Comparison of ENCODE assay signal across 20 cellular contexts in the genomic region with DNA sequence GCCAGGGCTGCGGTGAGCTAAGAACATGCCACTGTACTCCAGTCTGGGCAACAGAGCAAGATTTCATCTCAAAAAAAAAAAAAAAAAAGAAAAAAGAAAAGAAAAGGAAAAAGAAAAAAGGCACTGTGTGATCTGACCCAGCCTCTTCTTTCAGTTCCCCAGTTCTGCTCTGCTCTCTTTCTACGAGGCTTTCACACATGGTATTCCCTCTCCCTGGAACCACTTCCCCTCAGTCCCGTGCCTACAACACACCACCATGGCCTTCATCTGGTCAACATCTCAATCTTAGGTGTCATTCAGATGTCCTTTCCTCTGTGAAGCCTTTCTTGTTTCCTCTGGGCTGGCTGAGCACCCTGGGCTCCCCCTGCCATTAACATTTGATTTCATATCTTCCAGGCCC. TPM values are rescaled to one million over a fixed set of nuclear protein-coding genes. Genes with fewer than 3 reads are reported as not detected.
DNase-seq lines count a peak whose midpoint lies in the region; ATAC-seq and TF ChIP-seq lines count a peak whose summit lies in the region.
"Had no signal": no experiment of that assay in that cellular context is flagged by ENCODE, and none has a peak within 500 bp of the region (broad histone marks: within the 10 kb centered on the region; RNA-seq: fewer than 3 reads in every experiment).

No MANE protein-coding gene starts in this region.

- H3K9me3 ChIP-seq in T-helper 17 cell (ENCODE audit: control insufficient read depth, low read length, poor library complexity, severe bottlenecking) (no peaks in the 10 kb centered on the region), lower lobe of right lung (no peaks in the 10 kb centered on the region), thyroid gland (no peaks in the 10 kb centered on the region)
- H3K9me3 ChIP-seq: psoas muscle, testis had no signal

- H3K27me3 ChIP-seq in lower lobe of right lung (ENCODE audit: low read depth) (no peaks in the 10 kb centered on the region), thyroid gland (no peaks in the 10 kb centered on the region)
- H3K27me3 ChIP-seq: testis had no signal

- DNase-seq in activated naive CD8-positive, alpha-beta T cell treated with anti-CD3 and anti-CD28 coated beads for 36 hours = no peak
- DNase-seq in T-helper 17 cell = no peak
- DNase-seq in lower lobe of right lung = no peak
- no peak for DNase-seq in thyroid gland
- DNase-seq in NCI-H1048 (lab: John Stamatoyannopoulos, UW) = no peak
- DNase-seq: activated naive CD4-positive, alpha-beta T cell treated with anti-CD3 and anti-CD28 coated beads, Interleukin-2, amount 10 ng/mL, durations not matched to agents 7 days and 5 days; activated T-cell treated with anti-CD3 and anti-CD28 coated beads for 4 hours; cortex of kidney; DMS79 treated with DMSO at 0.1 percent for 48 hours; foreskin melanocyte; left ventricle myocardium superior; NCI-H187 treated with DMSO at 0.1 percent for 48 hours; psoas muscle; stimulated activated CD4-positive, alpha-beta T cell treated with anti-CD3 and anti-CD28 coated beads, Interleukin-4, amount 100 ng/mL, for 4 hours had no signal

- no peaks in the 10 kb centered on the region for H3K27me3 Mint-ChIP-seq in activated naive CD8-positive, alpha-beta T cell
- H3K27me3 Mint-ChIP-seq in activated naive CD8-positive, alpha-beta T cell treated with anti-CD3 and anti-CD28 coated beads for 36 hours = peaks cover 3% of the 10 kb centered on the region
- H3K27me3 Mint-ChIP-seq in T-helper 17 cell = peaks cover 5% of the 10 kb centered on the region

- H3K4me1 Mint-ChIP-seq in activated naive CD8-positive, alpha-beta T cell (ENCODE audit: low read depth) = peaks cover 16% of the 10 kb centered on the region
- H3K4me1 Mint-ChIP-seq in activated naive CD8-positive, alpha-beta T cell treated with anti-CD3 and anti-CD28 coated beads for 36 hours = peaks cover 8% of the 10 kb centered on the region
- peaks cover 19% of the 10 kb centered on the region for H3K4me1 Mint-ChIP-seq in T-helper 17 cell

- H3K27ac ChIP-seq in lower lobe of right lung (peak overlapping the region; percentile 91), thyroid gland (peak overlapping the region; percentile 87 to 99 (median 98))

- no peak for TF ChIP-seq POLR2A in thyroid gland (IDR thresholded peaks at IDR 0.05)

- H3K4me3 ChIP-seq in lower lobe of right lung (no peak overlapping the region), thyroid gland (replicated peaks in 1 of 3) (no peak overlapping the region)
- H3K4me3 ChIP-seq: GM23338, psoas muscle, smooth muscle cell, testis had no signal

- TF ChIP-seq CTCF in lower lobe of right lung (IDR thresholded peaks at IDR 0.05) = no peak
- TF ChIP-seq CTCF in thyroid gland (IDR thresholded peaks at IDR 0.05) = no peak

- H3K9me3 Mint-ChIP-seq in activated naive CD8-positive, alpha-beta T cell (ENCODE audit: low read depth) = no peaks in the 10 kb centered on the region
- no peaks in the 10 kb centered on the region for H3K9me3 Mint-ChIP-seq in activated naive CD8-positive, alpha-beta T cell treated with anti-CD3 and anti-CD28 coated beads for 36 hours
- H3K9me3 Mint-ChIP-seq: activated naive CD4-positive, alpha-beta T cell treated with anti-CD3 and anti-CD28 coated beads, Interleukin-2, amount 10 ng/mL, durations not matched to agents 7 days and 5 days had no signal

- 86 to 91% methylated on average over 3 of the region's 3 CpGs for WGBS in thyroid gland, 2 donors

- H3K36me3 ChIP-seq in lower lobe of right lung = no peaks in the 10 kb centered on the region
- H3K36me3 ChIP-seq in thyroid gland = no peaks in the 10 kb centered on the region

- H3K4me3 Mint-ChIP-seq in activated naive CD8-positive, alpha-beta T cell = peak overlapping the region; percentile 30
- H3K4me3 Mint-ChIP-seq in activated naive CD8-positive, alpha-beta T cell treated with anti-CD3 and anti-CD28 coated beads for 36 hours = no peak overlapping the region
- H3K4me3 Mint-ChIP-seq in T-helper 17 cell = no peak overlapping the region
- H3K4me3 Mint-ChIP-seq: GM23338 had no signal

- peaks cover 24% of the 10 kb centered on the region for H3K4me1 ChIP-seq in lower lobe of right lung
- H3K4me1 ChIP-seq in thyroid gland = peaks cover 9 to 35% of the 10 kb centered on the region in 2 donors

- intact Hi-C loops in lower lobe of right lung (cut with DNase I) = no loop called here
- intact Hi-C loops in thyroid gland (cut with DNase I) = no loop called here

- no peaks in the 10 kb centered on the region for H3K36me3 Mint-ChIP-seq in activated naive CD8-positive, alpha-beta T cell
- H3K36me3 Mint-ChIP-seq in activated naive CD8-positive, alpha-beta T cell treated with anti-CD3 and anti-CD28 coated beads for 36 hours = peaks cover 4% of the 10 kb centered on the region
- no peaks in the 10 kb centered on the region for H3K36me3 Mint-ChIP-seq in T-helper 17 cell (ENCODE audit: low read depth)

- no peak overlapping the region for H3K27ac Mint-ChIP-seq in activated naive CD8-positive, alpha-beta T cell
- no peak overlapping the region for H3K27ac Mint-ChIP-seq in activated naive CD8-positive, alpha-beta T cell treated with anti-CD3 and anti-CD28 coated beads for 36 hours
- H3K27ac Mint-ChIP-seq in T-helper 17 cell = peak overlapping the region; percentile 98
- H3K27ac Mint-ChIP-seq: activated naive CD4-positive, alpha-beta T cell treated with anti-CD3 and anti-CD28 coated beads, Interleukin-2, amount 10 ng/mL, durations not matched to agents 7 days and 5 days; GM23338 had no signal

- ATAC-seq in T-helper 17 cell (no peak), lower lobe of right lung (no peak), GM18870 (IDR thresholded peaks at IDR 0.05; ENCODE audit: unreplicated experiment) (no peak), GM18519 (IDR thresholded peaks at IDR 0.05; ENCODE audit: low FRiP score, unreplicated experiment) (no peak)
- ATAC-seq: GM23338, left ventricle myocardium superior, psoas muscle had no signal

RNA-seq across cellular contexts. Expression of gene DSN1, which starts 2.3 kb away (rescaled TPM):
- 10 to 100 TPM; 19.9 to 21.8 TPM for total RNA-seq in activated naive CD8-positive, alpha-beta T cell treated with anti-CD3 and anti-CD28 coated beads for 36 hours
- total RNA-seq in T-helper 17 cell (1 to 10 TPM; 9.0 to 9.7 TPM), lower lobe of right lung (6.5 TPM), thyroid gland (10 to 100 TPM; 10.6 to 14.9 (median 13.0) TPM)

RNA-seq across cellular contexts. Expression of gene NDRG3, which starts 29.9 kb away (rescaled TPM):
- total RNA-seq in activated naive CD8-positive, alpha-beta T cell treated with anti-CD3 and anti-CD28 coated beads for 36 hours = 10 to 100 TPM; 16.3 to 17.1 TPM
- 10 to 100 TPM; 25.5 to 26.0 TPM for total RNA-seq in T-helper 17 cell
- 30.4 TPM for total RNA-seq in lower lobe of right lung
- total RNA-seq in thyroid gland = 10 to 100 TPM; 14.6 to 32.1 (median 27.9) TPM
